Comparison of ENCODE assay signal across 2 cellular contexts in the genomic region with DNA sequence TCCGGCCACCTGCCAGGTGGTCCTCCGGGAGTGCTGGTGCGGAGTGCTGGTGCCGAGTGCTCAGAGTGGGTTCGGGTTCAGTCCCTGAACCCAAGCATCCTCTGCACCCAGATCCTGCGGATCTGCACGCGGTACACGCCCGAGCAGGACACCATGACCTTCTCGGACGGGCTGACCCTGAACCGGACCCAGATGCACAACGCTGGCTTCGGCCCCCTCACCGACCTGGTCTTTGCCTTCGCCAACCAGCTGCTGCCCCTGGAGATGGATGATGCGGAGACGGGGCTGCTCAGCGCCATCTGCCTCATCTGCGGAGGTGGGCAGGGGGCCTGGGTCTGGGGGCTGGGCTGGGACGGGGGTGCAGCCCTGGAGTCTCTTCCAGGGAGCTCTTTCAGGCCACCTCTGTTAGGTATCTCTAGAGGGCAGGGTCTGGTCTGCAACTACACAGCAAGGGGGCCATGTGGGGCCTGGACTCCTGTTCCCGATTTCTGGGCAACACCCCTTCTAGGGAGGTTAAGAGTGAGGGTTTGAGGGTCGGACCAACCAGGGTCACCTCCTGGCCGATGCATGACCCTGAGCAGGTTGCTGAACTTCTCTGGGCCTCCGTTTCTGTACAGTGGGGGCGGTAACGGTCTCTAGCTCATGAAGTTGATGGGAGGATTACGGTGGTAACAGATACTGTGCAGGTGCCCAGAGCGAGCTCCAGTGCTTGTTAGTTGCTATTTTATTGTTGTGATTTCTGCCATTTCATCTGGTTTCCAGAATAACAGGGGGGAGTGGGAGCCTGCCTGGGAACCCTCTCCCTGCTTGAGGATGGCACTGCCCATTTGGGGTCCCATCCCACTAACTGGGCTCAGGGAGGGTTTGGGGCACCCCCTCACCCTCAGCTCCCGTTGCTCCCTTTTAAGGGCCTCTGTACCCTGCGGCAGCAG.
TF ChIP-seq lines count a peak whose summit lies in the region.

No MANE protein-coding gene starts in this region.

TF ChIP-seq in HEK293, 187 proteins besides CTCF, POLR2A, EP300 and RAD21:
- no peak for TF ChIP-seq PRDM1 (tag by site-specific recombination; IDR thresholded peaks at IDR 0.05)
- TF ChIP-seq ZNF341 (tag by site-specific recombination; IDR thresholded peaks at IDR 0.05; ENCODE audit: low read depth): peak; percentile 35
- TF ChIP-seq WT1 (tag by site-specific recombination; IDR thresholded peaks at IDR 0.05): peak; percentile 54; the same call in 1 of the 2 replicates
- TF ChIP-seq, protein P1, sequence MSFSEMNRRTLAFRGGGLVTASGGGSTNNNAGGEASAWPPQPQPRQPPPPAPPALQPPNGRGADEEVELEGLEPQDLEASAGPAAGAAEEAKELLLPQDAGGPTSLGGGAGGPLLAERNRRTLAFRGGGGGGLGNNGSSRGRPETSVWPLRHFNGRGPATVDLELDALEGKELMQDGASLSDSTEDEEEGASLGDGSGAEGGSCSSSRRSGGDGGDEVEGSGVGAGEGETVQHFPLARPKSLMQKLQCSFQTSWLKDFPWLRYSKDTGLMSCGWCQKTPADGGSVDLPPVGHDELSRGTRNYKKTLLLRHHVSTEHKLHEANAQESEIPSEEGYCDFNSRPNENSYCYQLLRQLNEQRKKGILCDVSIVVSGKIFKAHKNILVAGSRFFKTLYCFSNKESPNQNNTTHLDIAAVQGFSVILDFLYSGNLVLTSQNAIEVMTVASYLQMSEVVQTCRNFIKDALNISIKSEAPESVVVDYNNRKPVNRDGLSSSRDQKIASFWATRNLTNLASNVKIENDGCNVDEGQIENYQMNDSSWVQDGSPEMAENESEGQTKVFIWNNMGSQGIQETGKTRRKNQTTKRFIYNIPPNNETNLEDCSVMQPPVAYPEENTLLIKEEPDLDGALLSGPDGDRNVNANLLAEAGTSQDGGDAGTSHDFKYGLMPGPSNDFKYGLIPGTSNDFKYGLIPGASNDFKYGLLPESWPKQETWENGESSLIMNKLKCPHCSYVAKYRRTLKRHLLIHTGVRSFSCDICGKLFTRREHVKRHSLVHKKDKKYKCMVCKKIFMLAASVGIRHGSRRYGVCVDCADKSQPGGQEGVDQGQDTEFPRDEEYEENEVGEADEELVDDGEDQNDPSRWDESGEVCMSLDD (tag by site-specific recombination; IDR thresholded peaks at IDR 0.05): peak; percentile 56; the same call in 1 of the 2 replicates
- TF ChIP-seq, protein P2, sequence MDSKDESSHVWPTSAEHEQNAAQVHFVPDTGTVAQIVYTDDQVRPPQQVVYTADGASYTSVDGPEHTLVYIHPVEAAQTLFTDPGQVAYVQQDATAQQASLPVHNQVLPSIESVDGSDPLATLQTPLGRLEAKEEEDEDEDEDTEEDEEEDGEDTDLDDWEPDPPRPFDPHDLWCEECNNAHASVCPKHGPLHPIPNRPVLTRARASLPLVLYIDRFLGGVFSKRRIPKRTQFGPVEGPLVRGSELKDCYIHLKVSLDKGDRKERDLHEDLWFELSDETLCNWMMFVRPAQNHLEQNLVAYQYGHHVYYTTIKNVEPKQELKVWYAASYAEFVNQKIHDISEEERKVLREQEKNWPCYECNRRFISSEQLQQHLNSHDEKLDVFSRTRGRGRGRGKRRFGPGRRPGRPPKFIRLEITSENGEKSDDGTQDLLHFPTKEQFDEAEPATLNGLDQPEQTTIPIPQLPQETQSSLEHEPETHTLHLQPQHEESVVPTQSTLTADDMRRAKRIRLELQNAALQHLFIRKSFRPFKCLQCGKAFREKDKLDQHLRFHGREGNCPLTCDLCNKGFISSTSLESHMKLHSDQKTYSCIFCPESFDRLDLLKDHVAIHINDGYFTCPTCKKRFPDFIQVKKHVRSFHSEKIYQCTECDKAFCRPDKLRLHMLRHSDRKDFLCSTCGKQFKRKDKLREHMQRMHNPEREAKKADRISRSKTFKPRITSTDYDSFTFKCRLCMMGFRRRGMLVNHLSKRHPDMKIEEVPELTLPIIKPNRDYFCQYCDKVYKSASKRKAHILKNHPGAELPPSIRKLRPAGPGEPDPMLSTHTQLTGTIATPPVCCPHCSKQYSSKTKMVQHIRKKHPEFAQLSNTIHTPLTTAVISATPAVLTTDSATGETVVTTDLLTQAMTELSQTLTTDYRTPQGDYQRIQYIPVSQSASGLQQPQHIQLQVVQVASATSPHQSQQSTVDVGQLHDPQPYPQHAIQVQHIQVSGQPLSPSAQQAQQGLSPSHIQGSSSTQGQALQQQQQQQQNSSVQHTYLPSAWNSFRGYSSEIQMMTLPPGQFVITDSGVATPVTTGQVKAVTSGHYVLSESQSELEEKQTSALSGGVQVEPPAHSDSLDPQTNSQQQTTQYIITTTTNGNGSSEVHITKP (tag by site-specific recombination; IDR thresholded peaks at IDR 0.05): peak; percentile 65; the same call in 1 of the 2 replicates
- peak; percentile 48; the same call in 1 of the 2 replicates for TF ChIP-seq ZNF600 (tag by site-specific recombination; IDR thresholded peaks at IDR 0.05)
- TF ChIP-seq ZNF596 (tag by site-specific recombination; IDR thresholded peaks at IDR 0.05): no peak
- 0 out of 2 replicates have a peak, but pooled peaks have one; percentile 25 for TF ChIP-seq ZFP37 (tag by site-specific recombination; IDR thresholded peaks at IDR 0.05)
- TF ChIP-seq ZNF416 (tag by site-specific recombination; IDR thresholded peaks at IDR 0.05): no peak
- no peak for TF ChIP-seq ZNF202 (tag by site-specific recombination; IDR thresholded peaks at IDR 0.05; ENCODE audit: borderline replicate concordance)
- TF ChIP-seq ZBTB7A (tag by site-specific recombination; IDR thresholded peaks at IDR 0.05; ENCODE audit: low read depth): no peak
- peak; percentile 50; the same call in 1 of the 2 replicates for TF ChIP-seq ZBTB8A (tag by site-specific recombination; IDR thresholded peaks at IDR 0.05)
- TF ChIP-seq ZNF514 (tag by site-specific recombination; IDR thresholded peaks at IDR 0.05): no peak
- TF ChIP-seq ZBTB17 (tag by site-specific recombination; IDR thresholded peaks at IDR 0.05): peak; percentile 55

TF ChIP-seq in H1, 55 proteins besides CTCF, POLR2A, EP300 and RAD21:
- TF ChIP-seq BCL11A (IDR thresholded peaks at IDR 0.05; ENCODE audit: low read depth in 2 of 2, low read length in 2 of 2) (no peak), RBBP5 (IDR thresholded peaks at IDR 0.05; ENCODE audit: borderline replicate concordance, low read depth, low read length) (0 out of 2 replicates have a peak, but pooled peaks have one; percentile 1), POLR2AphosphoS5 (IDR thresholded peaks at IDR 0.05; ENCODE audit: low read depth, low read length) (no peak), SP4 (IDR thresholded peaks at IDR 0.05; ENCODE audit: low read length) (peak; percentile 64; the same call in 1 of the 2 replicates)
- TF ChIP-seq, protein P3, sequence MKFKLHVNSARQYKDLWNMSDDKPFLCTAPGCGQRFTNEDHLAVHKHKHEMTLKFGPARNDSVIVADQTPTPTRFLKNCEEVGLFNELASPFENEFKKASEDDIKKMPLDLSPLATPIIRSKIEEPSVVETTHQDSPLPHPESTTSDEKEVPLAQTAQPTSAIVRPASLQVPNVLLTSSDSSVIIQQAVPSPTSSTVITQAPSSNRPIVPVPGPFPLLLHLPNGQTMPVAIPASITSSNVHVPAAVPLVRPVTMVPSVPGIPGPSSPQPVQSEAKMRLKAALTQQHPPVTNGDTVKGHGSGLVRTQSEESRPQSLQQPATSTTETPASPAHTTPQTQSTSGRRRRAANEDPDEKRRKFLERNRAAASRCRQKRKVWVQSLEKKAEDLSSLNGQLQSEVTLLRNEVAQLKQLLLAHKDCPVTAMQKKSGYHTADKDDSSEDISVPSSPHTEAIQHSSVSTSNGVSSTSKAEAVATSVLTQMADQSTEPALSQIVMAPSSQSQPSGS (IDR thresholded peaks at IDR 0.05; ENCODE audit: low read length): no peak
